ENCODE assay signal across 23 cellular contexts in the genomic region with DNA sequence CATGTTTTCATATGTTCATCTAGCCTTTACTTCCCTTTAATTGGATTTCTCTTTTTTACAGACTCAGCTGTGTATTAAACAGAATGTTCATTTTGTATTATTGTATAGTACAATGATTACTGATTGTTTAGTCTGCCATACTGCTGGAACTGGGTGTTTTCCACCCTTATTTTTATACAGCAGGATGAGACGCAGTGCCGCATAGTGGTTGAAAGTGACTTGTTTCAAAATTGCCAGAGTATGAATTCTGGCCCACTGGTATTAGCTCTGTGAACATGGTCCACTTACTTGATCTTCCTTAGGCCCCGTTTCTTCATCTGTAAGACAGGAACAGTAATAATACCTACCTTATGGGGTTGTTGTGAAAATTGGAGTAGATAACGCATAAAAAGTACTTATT. TPM values are rescaled to one million over a fixed set of nuclear protein-coding genes. Genes with fewer than 3 reads are reported as not detected.
DNase-seq lines count a peak whose midpoint lies in the region; ATAC-seq and TF ChIP-seq lines count a peak whose summit lies in the region.
"Had no signal": no experiment of that assay in that cellular context is flagged by ENCODE, and none has a peak within 500 bp of the region (broad histone marks: within the 10 kb centered on the region; RNA-seq: fewer than 3 reads in every experiment).

No MANE protein-coding gene starts in this region.

- H3K36me3 ChIP-seq in cardiac muscle cell (no peaks in the 10 kb centered on the region), left ventricle myocardium inferior (no peaks in the 10 kb centered on the region), mammary epithelial cell (ENCODE audit: insufficient read depth, low read length) (no peaks in the 10 kb centered on the region), lower lobe of right lung (no peaks in the 10 kb centered on the region), upper lobe of left lung (no peaks in the 10 kb centered on the region), vagina (no peaks in the 10 kb centered on the region)
- no peaks in the 10 kb centered on the region for H3K36me3 ChIP-seq in CD4-positive, alpha-beta memory T cell (ENCODE audit: insufficient read depth, low read length)
- H3K36me3 ChIP-seq: gastrocnemius medialis had no signal

- BruUV-seq in mammary epithelial cell (replicated peaks; lab: Mats Ljungman, UMichigan): no TSS peak

- intact Hi-C loops in left ventricle myocardium inferior (cut with micrococcal nuclease): no loop called here
- intact Hi-C loops in mammary epithelial cell (cut with micrococcal nuclease): no loop called here
- intact Hi-C loops in lower lobe of right lung (cut with DNase I): no loop called here
- intact Hi-C loops in vagina (cut with DNase I): no loop called here
- intact Hi-C loops in CD4-positive, alpha-beta memory T cell (cut with micrococcal nuclease): no loop called here

- DNase-seq in cardiac muscle cell (ENCODE audit: low read depth in 1 of 2, low spot score in 1 of 2): no peak
- DNase-seq in left ventricle myocardium inferior: no peak
- no peak for DNase-seq in mammary epithelial cell
- no peak for DNase-seq in lower lobe of right lung
- no peak for DNase-seq in upper lobe of left lung
- no peak for DNase-seq in G401 (ENCODE audit: low spot score)
- no peak for DNase-seq in vagina (ENCODE audit: extremely low spot score in 2 of 2)
- no peak for DNase-seq in CD4-positive, alpha-beta memory T cell
- DNase-seq: activated CD8-positive, alpha-beta memory T cell treated with anti-CD3 and anti-CD28 coated beads, Interleukin-2, amount 50 U/mL, for 4 hours; activated effector memory CD4-positive, alpha-beta T cell treated with anti-CD3 and anti-CD28 coated beads, Interleukin-2, amount 50 U/mL, for 16 hours; EL; gastrocnemius medialis; HFFc6; KG1; left colon; mucosa of descending colon; NCI-H187; NCI-H774; SIG-M5; small intestine; stimulated activated CD4-positive, alpha-beta T cell treated with anti-CD3 and anti-CD28 coated beads, Interleukin-4, amount 100 ng/mL, for 1 hour had no signal

- peaks cover 57% of the 10 kb centered on the region for H3K4me1 ChIP-seq in cardiac muscle cell (ENCODE audit: low read depth)
- peaks cover 60% of the 10 kb centered on the region for H3K4me1 ChIP-seq in left ventricle myocardium inferior
- H3K4me1 ChIP-seq in mammary epithelial cell (ENCODE audit: insufficient read depth, low read length): peaks cover 30% of the 10 kb centered on the region
- peaks cover 53% of the 10 kb centered on the region for H3K4me1 ChIP-seq in lower lobe of right lung
- peaks cover 28 to 41% (median 34%) of the 10 kb centered on the region in 4 donors for H3K4me1 ChIP-seq in upper lobe of left lung
- no peaks in the 10 kb centered on the region for H3K4me1 ChIP-seq in vagina
- no peaks in the 10 kb centered on the region for H3K4me1 ChIP-seq in CD4-positive, alpha-beta memory T cell (ENCODE audit: insufficient read depth, low read length)

- H3K9me3 Mint-ChIP-seq in CD4-positive, alpha-beta memory T cell: peaks cover 0 to 2% (median 0%) of the 10 kb centered on the region in 8 donors
- H3K9me3 Mint-ChIP-seq: HFFc6; neural crest cell; T-helper 1 cell treated with Interleukin-12 subunit alpha and Interleukin-12 subunit beta and Interleukin-4 antibody, amounts not matched to agents 30 μg/mL and 1 μg/mL, for 36 hours had no signal

- H3K79me2 ChIP-seq in mammary epithelial cell (ENCODE audit: insufficient read depth, low read length): peaks cover 98% of the 10 kb centered on the region

- POLR2A ChIA-PET in CD4-positive, alpha-beta memory T cell (lab: Charles Lee; ENCODE audit: partially characterized antibody): no interaction called here

- no peak overlapping the region for H2AFZ ChIP-seq in mammary epithelial cell (ENCODE audit: low read depth, low read length)

- no peak for TF ChIP-seq EP300 in upper lobe of left lung (IDR thresholded peaks at IDR 0.05)

- H3K27ac ChIP-seq in cardiac muscle cell (peak overlapping the region; percentile 97), left ventricle myocardium inferior (replicated peaks) (no peak overlapping the region), mammary epithelial cell (ENCODE audit: insufficient read depth, low read depth, low read length) (peak overlapping the region; percentile 98), lower lobe of right lung (peak overlapping the region; percentile 54), upper lobe of left lung (peak overlapping the region; percentile 38 to 73 (median 64)), vagina (no peak overlapping the region)
- no peak overlapping the region for H3K27ac ChIP-seq in CD4-positive, alpha-beta memory T cell (ENCODE audit: low read depth, low read length)

- TF ChIP-seq CTCF in cardiac muscle cell (IDR thresholded peaks at IDR 0.05; ENCODE audit: low read depth, low read length) (no peak), left ventricle myocardium inferior (IDR thresholded peaks at IDR 0.05; ENCODE audit: borderline replicate concordance) (no peak), mammary epithelial cell (conservative IDR thresholded peaks at IDR 0.05 in 1 of 2, IDR thresholded peaks at IDR 0.05 in 1 of 2; ENCODE audit: extremely low read depth in 1 of 2, insufficient read depth in 1 of 2, low read depth in 1 of 2, low read length in 2 of 2) (no peak), lower lobe of right lung (IDR thresholded peaks at IDR 0.05) (no peak), upper lobe of left lung (IDR thresholded peaks at IDR 0.05) (no peak), vagina (IDR thresholded peaks at IDR 0.05) (no peak)

- CTCF ChIA-PET in mammary epithelial cell (lab: Charles Lee; ENCODE audit: low non-redundant PET): no interaction called here
- CTCF ChIA-PET in CD4-positive, alpha-beta memory T cell (lab: Charles Lee; ENCODE audit: partially characterized antibody): no interaction called here

- H3K27me3 Mint-ChIP-seq in CD4-positive, alpha-beta memory T cell: peaks cover 2 to 8% of the 10 kb centered on the region in 2 donors

- H3K4me3 Mint-ChIP-seq in CD4-positive, alpha-beta memory T cell: no peak overlapping the region
- H3K4me3 Mint-ChIP-seq: HFFc6; neural crest cell; T-helper 1 cell treated with Interleukin-12 subunit alpha and Interleukin-12 subunit beta and Interleukin-4 antibody, amounts not matched to agents 30 μg/mL and 1 μg/mL, for 36 hours had no signal

- no peaks in the 10 kb centered on the region for H3K36me3 Mint-ChIP-seq in CD4-positive, alpha-beta memory T cell

- dilution Hi-C loops in mammary epithelial cell (cut with HindIII; ENCODE audit: low sequenced_read_pairs): no loop called here

- H3K4me1 Mint-ChIP-seq in CD4-positive, alpha-beta memory T cell: peaks cover 0 to 17% (median 8%) of the 10 kb centered on the region in 4 donors

- in situ Hi-C loops in mammary epithelial cell (cut with MboI; ENCODE audit: low sequenced_read_pairs in 2 of 2) (no loop called here), G401 (cut with HindIII; ENCODE audit: low sequenced_read_pairs) (no loop called here)

- H3K27ac Mint-ChIP-seq in CD4-positive, alpha-beta memory T cell: no peak overlapping the region
- H3K27ac Mint-ChIP-seq: HFFc6; T-helper 1 cell treated with Interleukin-12 subunit alpha and Interleukin-12 subunit beta and Interleukin-4 antibody, amounts not matched to agents 30 μg/mL and 1 μg/mL, for 36 hours had no signal

- H4K20me1 ChIP-seq in mammary epithelial cell (ENCODE audit: insufficient read depth, low read length): no peaks in the 10 kb centered on the region

- H3K27me3 ChIP-seq in cardiac muscle cell: no peaks in the 10 kb centered on the region
- H3K27me3 ChIP-seq in left ventricle myocardium inferior (ENCODE audit: low read depth): no peaks in the 10 kb centered on the region
- H3K27me3 ChIP-seq in mammary epithelial cell (ENCODE audit: insufficient read depth, low read length): no peaks in the 10 kb centered on the region
- no peaks in the 10 kb centered on the region for H3K27me3 ChIP-seq in lower lobe of right lung (ENCODE audit: low read depth)
- H3K27me3 ChIP-seq in upper lobe of left lung: no peaks in the 10 kb centered on the region
- H3K27me3 ChIP-seq in vagina: no peaks in the 10 kb centered on the region
- H3K27me3 ChIP-seq in CD4-positive, alpha-beta memory T cell (ENCODE audit: insufficient read depth, low read length): no peaks in the 10 kb centered on the region
- H3K27me3 ChIP-seq: gastrocnemius medialis had no signal

- H3K9ac ChIP-seq in mammary epithelial cell (ENCODE audit: insufficient read depth, low read length): peak overlapping the region; percentile 7

- ATAC-seq in lower lobe of right lung: no peak
- no peak for ATAC-seq in upper lobe of left lung (ENCODE audit: low FRiP score in 2 of 2)
- ATAC-seq: left colon, mucosa of descending colon had no signal

- H3K9me3 ChIP-seq in cardiac muscle cell (ENCODE audit: low read depth): no peaks in the 10 kb centered on the region
- no peaks in the 10 kb centered on the region for H3K9me3 ChIP-seq in left ventricle myocardium inferior (replicated peaks)
- H3K9me3 ChIP-seq in mammary epithelial cell (replicated peaks; ENCODE audit: insufficient read depth, low read length): no peaks in the 10 kb centered on the region
- no peaks in the 10 kb centered on the region for H3K9me3 ChIP-seq in lower lobe of right lung
- no peaks in the 10 kb centered on the region for H3K9me3 ChIP-seq in upper lobe of left lung
- H3K9me3 ChIP-seq in vagina: no peaks in the 10 kb centered on the region
- no peaks in the 10 kb centered on the region for H3K9me3 ChIP-seq in CD4-positive, alpha-beta memory T cell (ENCODE audit: control insufficient read depth in 1 of 2, low read length in 2 of 2)
- H3K9me3 ChIP-seq: gastrocnemius medialis, mucosa of descending colon had no signal

- TF ChIP-seq POLR2A in upper lobe of left lung (IDR thresholded peaks at IDR 0.05) (no peak), vagina (IDR thresholded peaks at IDR 0.05) (no peak)

- 100% methylated on average over 4 of the region's 4 CpGs for WGBS in mammary epithelial cell (ENCODE audit: low coverage, missing lambda C conversion rate)
- 93 to 96% methylated on average over 4 of the region's 4 CpGs for WGBS in upper lobe of left lung, 2 donors

- H3K4me2 ChIP-seq in mammary epithelial cell (ENCODE audit: insufficient read depth, low read depth, low read length): peak overlapping the region; percentile 83

- no peak overlapping the region for H3K4me3 ChIP-seq in cardiac muscle cell
- H3K4me3 ChIP-seq in left ventricle myocardium inferior: no peak overlapping the region
- H3K4me3 ChIP-seq in mammary epithelial cell (replicated peaks in 1 of 3; ENCODE audit: insufficient read depth in 1 of 3, low read depth in 2 of 3, low read length in 3 of 3): no peak overlapping the region
- no peak overlapping the region for H3K4me3 ChIP-seq in lower lobe of right lung
- H3K4me3 ChIP-seq in upper lobe of left lung: no peak overlapping the region
- H3K4me3 ChIP-seq in vagina: no peak overlapping the region
- H3K4me3 ChIP-seq in CD4-positive, alpha-beta memory T cell (ENCODE audit: low read length in 2 of 2): no peak overlapping the region
- H3K4me3 ChIP-seq: mucosa of descending colon had no signal

RNA-seq across cellular contexts. Expression of a gene that starts 22.1 kb away (rescaled TPM):
- total RNA-seq in cardiac muscle cell: 113 and 299 TPM in 2 replicates
- polyA plus RNA-seq in cardiac muscle cell: 119 and 172 TPM in 2 replicates
- 54.9 TPM for total RNA-seq in left ventricle myocardium inferior
- 100 to 1,000 TPM; 117 to 129 TPM for total RNA-seq in mammary epithelial cell
- polyA plus RNA-seq in mammary epithelial cell: 29.4 TPM
- polyA minus RNA-seq in mammary epithelial cell: 92.8 TPM
- total RNA-seq in lower lobe of right lung: 167 TPM
- 100 to 1,000 TPM; 149 to 517 (median 265) TPM for total RNA-seq in upper lobe of left lung
- 11.9 and 13.8 TPM in 2 replicates for total RNA-seq in G401 (2014; rRNA removed; shearing (Covaris generic))
- 162 TPM for total RNA-seq in vagina
- 10 to 100 TPM; 20.7 to 24.3 TPM for total RNA-seq in CD4-positive, alpha-beta memory T cell
- polyA plus RNA-seq in CD4-positive, alpha-beta memory T cell: 1 to 10 TPM; 1.4 to 9.9 TPM

Comparison
In these comparisons a context has a peak if more than half of its experiments do, and no peak if none do; other contexts are left out.
1. H3K27ac ChIP-seq: peak in cardiac muscle cell (single experiment), mammary epithelial cell (single experiment), lower lobe of right lung (single experiment) and upper lobe of left lung (4 of 4); none in left ventricle myocardium inferior (single experiment), vagina (single experiment) and CD4-positive, alpha-beta memory T cell (single experiment).